Comparison of ENCODE assay signal across 12 cellular contexts in genomic region chr1:199081739-199082138, GRCh38.
DNase-seq lines count a peak whose midpoint lies in the region; ATAC-seq lines count a peak whose summit lies in the region.
"Had no signal": no experiment of that assay in that cellular context is flagged by ENCODE, and none has a peak within 500 bp of the region (broad histone marks: within the 10 kb centered on the region; RNA-seq: fewer than 3 reads in every experiment).

No MANE protein-coding gene starts in this region.

- no peak for DNase-seq in substantia nigra (lab: John Stamatoyannopoulos, UW)
- DNase-seq in Kasumi-1 (lab: John Stamatoyannopoulos, UW): no peak
- no peak for DNase-seq in Right ventricle myocardium inferior (ENCODE audit: missing footprints)
- DNase-seq in NOMO-1 (lab: John Stamatoyannopoulos, UW; ENCODE audit: unreplicated experiment in 2 of 2): no peak
- DNase-seq: activated CD4-positive, alpha-beta T cell treated with anti-CD3 and anti-CD28 coated beads, Interleukin-2, amount 50 U/mL, for 48 hours; activated naive CD8-positive, alpha-beta T cell treated with anti-CD3 and anti-CD28 coated beads, Interleukin-2, amount 10 ng/mL, durations not matched to agents 7 days and 5 days; NCI-H446; uterus had no signal

- ATAC-seq in GM19023 (IDR thresholded peaks at IDR 0.05; ENCODE audit: unreplicated experiment): peak; percentile 83
- ATAC-seq in GM21786 (IDR thresholded peaks at IDR 0.05; ENCODE audit: unreplicated experiment): peak; percentile 72
- ATAC-seq in HG03378 (IDR thresholded peaks at IDR 0.05; ENCODE audit: unreplicated experiment): peak; percentile 84
- ATAC-seq in Right ventricle myocardium inferior: no peak
- ATAC-seq: GM23338 had no signal

- H3K27ac ChIP-seq in substantia nigra (ENCODE audit: low read depth, low read length, poor library complexity, severe bottlenecking): peak overlapping the region; percentile 96
- H3K27ac ChIP-seq: uterus had no signal

- intact Hi-C loops in Right ventricle myocardium inferior (cut with DNase I): no loop called here
